In genomic region chr15:58749532-58750337, GRCh38 we compare ENCODE assay signal across 8 cellular contexts. TPM values are rescaled to one million over a fixed set of nuclear protein-coding genes. Genes with fewer than 3 reads are reported as not detected.
A peak's percentile ranks its signal among the peaks of the same experiment; 100 is the strongest.
DNase-seq lines count a peak whose midpoint lies in the region; ATAC-seq, FAIRE-seq and TF ChIP-seq lines count a peak whose summit lies in the region.

A gene with protein sequence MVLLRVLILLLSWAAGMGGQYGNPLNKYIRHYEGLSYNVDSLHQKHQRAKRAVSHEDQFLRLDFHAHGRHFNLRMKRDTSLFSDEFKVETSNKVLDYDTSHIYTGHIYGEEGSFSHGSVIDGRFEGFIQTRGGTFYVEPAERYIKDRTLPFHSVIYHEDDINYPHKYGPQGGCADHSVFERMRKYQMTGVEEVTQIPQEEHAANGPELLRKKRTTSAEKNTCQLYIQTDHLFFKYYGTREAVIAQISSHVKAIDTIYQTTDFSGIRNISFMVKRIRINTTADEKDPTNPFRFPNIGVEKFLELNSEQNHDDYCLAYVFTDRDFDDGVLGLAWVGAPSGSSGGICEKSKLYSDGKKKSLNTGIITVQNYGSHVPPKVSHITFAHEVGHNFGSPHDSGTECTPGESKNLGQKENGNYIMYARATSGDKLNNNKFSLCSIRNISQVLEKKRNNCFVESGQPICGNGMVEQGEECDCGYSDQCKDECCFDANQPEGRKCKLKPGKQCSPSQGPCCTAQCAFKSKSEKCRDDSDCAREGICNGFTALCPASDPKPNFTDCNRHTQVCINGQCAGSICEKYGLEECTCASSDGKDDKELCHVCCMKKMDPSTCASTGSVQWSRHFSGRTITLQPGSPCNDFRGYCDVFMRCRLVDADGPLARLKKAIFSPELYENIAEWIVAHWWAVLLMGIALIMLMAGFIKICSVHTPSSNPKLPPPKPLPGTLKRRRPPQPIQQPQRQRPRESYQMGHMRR (minus strand): TSS chr15:58749707. CDS start chr15:58749534, 173 bp downstream.

- in situ Hi-C loops in ACHN (cut with HindIII; ENCODE audit: low pct_ligation_motif_present, low pct_unique_long_range_greater_than_20kb, low sequenced_read_pairs) = no loop called here

- TF ChIP-seq CTCF in WI38 (IDR thresholded peaks at IDR 0.05; ENCODE audit: low read depth, low read length) (no peak), bronchial epithelial cell (IDR thresholded peaks at IDR 0.05; ENCODE audit: insufficient read depth, low read length, severe bottlenecking) (no peak)

- ATAC-seq in GM18873 (IDR thresholded peaks at IDR 0.05; ENCODE audit: low FRiP score, unreplicated experiment) (peak; percentile 58), HG03139 (IDR thresholded peaks at IDR 0.05; ENCODE audit: unreplicated experiment) (peak; percentile 78)

- DNase-seq in ACHN = peak; percentile 98
- peak; percentile 90 for DNase-seq in NCI-H2227 treated with DMSO at 0.1 percent for 48 hours (lab: John Stamatoyannopoulos, UW)
- peak; percentile 92 for DNase-seq in bronchial epithelial cell (ENCODE audit: low read depth)
- peak; percentile 100 for DNase-seq in iPS-NIHi7 (ENCODE audit: extremely low spot score)
- peak; percentile 97 for DNase-seq in smooth muscle cell of the brain vasculature (ENCODE audit: low read depth, low spot score)

- H3K36me3 ChIP-seq in bronchial epithelial cell (ENCODE audit: control insufficient read depth, insufficient read depth, low read length) = no peaks in the 10 kb centered on the region

- FAIRE-seq in bronchial epithelial cell (lab: Jason Lieb, UNC) = no peak

- H3K27me3 ChIP-seq in bronchial epithelial cell (ENCODE audit: control insufficient read depth, insufficient read depth, low read length) = no peaks in the 10 kb centered on the region

- H3K4me3 ChIP-seq in WI38 (ENCODE audit: low read depth, low read length) = peak within 1 kb of the TSS; percentile 94
- peak within 1 kb of the TSS; percentile 98 for H3K4me3 ChIP-seq in bronchial epithelial cell (ENCODE audit: low read depth, low read length)

RNA-seq across cellular contexts. Expression of the gene that starts here (rescaled TPM):
- 112 and 118 TPM in 2 replicates for total RNA-seq in bronchial epithelial cell

Comparison
In these comparisons a context has a peak if more than half of its experiments do, and no peak if none do; other contexts are left out.
1. Peak in every context shown above with its lines: DNase-seq, ATAC-seq and H3K4me3 ChIP-seq.